ENCODE assay signal across 19 cellular contexts in genomic region chr1:246680696-246681127, GRCh38. TPM values are rescaled to one million over a fixed set of nuclear protein-coding genes. Genes with fewer than 3 reads are reported as not detected.
A peak's percentile ranks its signal among the peaks of the same experiment; 100 is the strongest.
DNase-seq lines count a peak whose midpoint lies in the region; ATAC-seq and TF ChIP-seq lines count a peak whose summit lies in the region.
"Had no signal": no experiment of that assay in that cellular context is flagged by ENCODE, and none has a peak within 500 bp of the region (broad histone marks: within the 10 kb centered on the region; RNA-seq: fewer than 3 reads in every experiment).

No MANE protein-coding gene starts in this region.

- intact Hi-C loops in Right ventricle myocardium superior (cut with DNase I) = no loop called here

- peaks cover 3% of the 10 kb centered on the region; the same call in 1 of the 2 replicates for H3K9me3 ChIP-seq in BLaER1
- H3K9me3 ChIP-seq in OCI-LY1 (ENCODE audit: low read length) = no peaks in the 10 kb centered on the region
- H3K9me3 ChIP-seq: body of pancreas, upper lobe of right lung had no signal

- H3K27ac ChIP-seq in BLaER1 (peak overlapping the region; percentile 62), OCI-LY1 (ENCODE audit: low read depth, low read length, poor library complexity, severe bottlenecking) (peak overlapping the region; percentile 62)
- H3K27ac ChIP-seq: body of pancreas, GM23248, upper lobe of right lung had no signal

- H2AFZ ChIP-seq in OCI-LY1 (ENCODE audit: low read length) = no peak overlapping the region
- H2AFZ ChIP-seq: GM23248 had no signal

- peaks cover 5% of the 10 kb centered on the region for H3K36me3 Mint-ChIP-seq in nephron progenitor cell (ENCODE audit: low read depth)
- peaks cover 12% of the 10 kb centered on the region for H3K36me3 Mint-ChIP-seq in HFFc6 (ENCODE audit: low read depth)

- H3K9ac ChIP-seq in BLaER1 = peak overlapping the region; percentile 9; the same call in 1 of the 2 replicates
- H3K9ac ChIP-seq in OCI-LY1 (ENCODE audit: low read length) = no peak overlapping the region; the same call in 1 of the 2 replicates
- H3K9ac ChIP-seq: GM23248 had no signal

- peaks cover 6% of the 10 kb centered on the region for H3K9me3 Mint-ChIP-seq in nephron progenitor cell
- H3K9me3 Mint-ChIP-seq in HFFc6 = no peaks in the 10 kb centered on the region
- H3K9me3 Mint-ChIP-seq: neural crest cell had no signal

- H3K27ac Mint-ChIP-seq in nephron progenitor cell (peak overlapping the region; percentile 95), HFFc6 (no peak overlapping the region)

- H3K27me3 Mint-ChIP-seq in nephron progenitor cell (ENCODE audit: low read depth, poor library complexity) (peaks cover 3% of the 10 kb centered on the region), HFFc6 (ENCODE audit: insufficient read depth) (no peaks in the 10 kb centered on the region; the same call in none of the 2 replicates)

- H3K4me1 Mint-ChIP-seq in nephron progenitor cell (peaks cover 86% of the 10 kb centered on the region), HFFc6 (ENCODE audit: low read depth) (peaks cover 40% of the 10 kb centered on the region)

- H3K4me3 ChIP-seq in BLaER1 (no peak overlapping the region), OCI-LY1 (ENCODE audit: low read depth, low read length, poor library complexity, severe bottlenecking) (no peak overlapping the region)
- H3K4me3 ChIP-seq: body of pancreas, GM23248, lung, upper lobe of right lung had no signal

- H3K79me2 ChIP-seq in OCI-LY1 (ENCODE audit: insufficient read depth, low read length) = no peaks in the 10 kb centered on the region

- no peaks in the 10 kb centered on the region for H3K9me2 ChIP-seq in OCI-LY1 (ENCODE audit: low read depth, low read length)

- no peaks in the 10 kb centered on the region for H4K20me1 ChIP-seq in BLaER1
- H4K20me1 ChIP-seq in OCI-LY1 (ENCODE audit: insufficient read depth, low read length) = no peaks in the 10 kb centered on the region

- peak overlapping the region; percentile 85 for H3K4me2 ChIP-seq in BLaER1
- peak overlapping the region; percentile 21; the same call in 1 of the 2 replicates for H3K4me2 ChIP-seq in OCI-LY1 (ENCODE audit: low read length)

- H3K36me3 ChIP-seq in BLaER1 (no peaks in the 10 kb centered on the region), OCI-LY1 (ENCODE audit: insufficient read depth, low read length) (no peaks in the 10 kb centered on the region)
- H3K36me3 ChIP-seq: upper lobe of right lung had no signal

- H3F3A ChIP-seq in OCI-LY1 (ENCODE audit: insufficient read depth, low read length) = no peaks in the 10 kb centered on the region

- peak overlapping the region; percentile 64 for H3K4me3 Mint-ChIP-seq in nephron progenitor cell
- H3K4me3 Mint-ChIP-seq in HFFc6 = no peak overlapping the region
- H3K4me3 Mint-ChIP-seq: neural crest cell had no signal

- DNase-seq in Right ventricle myocardium superior (no peak), nephron progenitor cell (peak; percentile 31), iPS-NIHi7 (ENCODE audit: extremely low spot score) (no peak), HFFc6 (no peak)
- no peak for DNase-seq in stimulated activated CD4-positive, alpha-beta T cell treated with anti-CD3 and anti-CD28 coated beads, Interleukin-4, amount 100 ng/mL, for 1 hour
- DNase-seq: activated naive CD4-positive, alpha-beta T cell treated with Interleukin-2 at 50 U/mL for 16 hours; body of pancreas; effector CD8-positive, alpha-beta T cell; GM23248; NCI-H2081 treated with DMSO at 0.1 percent for 48 hours; NCI-H774; RPMI8226; stimulated activated CD4-positive, alpha-beta T cell treated with anti-CD3 and anti-CD28 coated beads, Interleukin-4, amount 100 ng/mL, for 4 hours; upper lobe of right lung had no signal

- peaks cover 42% of the 10 kb centered on the region for H3K4me1 ChIP-seq in BLaER1
- H3K4me1 ChIP-seq in OCI-LY1 (ENCODE audit: insufficient read depth, low read length, severe bottlenecking) = peaks cover 36% of the 10 kb centered on the region
- H3K4me1 ChIP-seq: body of pancreas, upper lobe of right lung had no signal

- peak; percentile 3 for ATAC-seq in Right ventricle myocardium superior (ENCODE audit: poor library complexity)
- no peak for ATAC-seq in HG02884 (IDR thresholded peaks at IDR 0.05; ENCODE audit: unreplicated experiment)
- ATAC-seq: body of pancreas, upper lobe of right lung had no signal

- TF ChIP-seq CTCF in OCI-LY1 (IDR thresholded peaks at IDR 0.05; ENCODE audit: low read length) = no peak
- no peak for TF ChIP-seq CTCF in nephron progenitor cell (IDR thresholded peaks at IDR 0.05)
- TF ChIP-seq CTCF in HFFc6 (IDR thresholded peaks at IDR 0.05) = no peak

- H3K27me3 ChIP-seq in BLaER1 (no peaks in the 10 kb centered on the region), OCI-LY1 (ENCODE audit: insufficient read depth, low read length) (no peaks in the 10 kb centered on the region)
- H3K27me3 ChIP-seq: body of pancreas, upper lobe of right lung had no signal

RNA-seq across cellular contexts. Expression of gene SCCPDH, which starts 43.5 kb away (rescaled TPM):
- 27.6 TPM for total RNA-seq in Right ventricle myocardium superior
- total RNA-seq in HFFc6 (2021; fragmentation: NEBNext Ultra II Directional; extraction: Animal tissue kit (Norgen Biotek cat#: 25700)) = 10 to 100 TPM; 21.3 to 27.2 (median 25.6) TPM
